22 cellular contexts compared by ENCODE assay signal in genomic region chr2:30645081-30645744, GRCh38.
DNase-seq lines count a peak whose midpoint lies in the region; ATAC-seq and TF ChIP-seq lines count a peak whose summit lies in the region.
"Had no signal": no experiment of that assay in that cellular context is flagged by ENCODE, and none has a peak within 500 bp of the region (broad histone marks: within the 10 kb centered on the region; RNA-seq: fewer than 3 reads in every experiment).

No MANE protein-coding gene starts in this region.

- no peak for TF ChIP-seq CTCF in heart right ventricle (IDR thresholded peaks at IDR 0.05)
- TF ChIP-seq CTCF in omental fat pad (IDR thresholded peaks at IDR 0.05) = no peak

- H3K9me3 Mint-ChIP-seq in activated T-cell treated with anti-CD3 and anti-CD28 coated beads, Interleukin-2, amount 50 U/mL, for 24 hours = no peaks in the 10 kb centered on the region
- H3K9me3 Mint-ChIP-seq: CD8-positive, alpha-beta memory T cell had no signal

- intact Hi-C loops in Right ventricle myocardium superior (cut with DNase I) = no loop called here
- intact Hi-C loops in heart right ventricle (cut with DNase I) = no loop called here

- ATAC-seq in Right ventricle myocardium superior (ENCODE audit: poor library complexity) = peak; percentile 34
- no peak for ATAC-seq in heart right ventricle
- ATAC-seq in GM21825 (IDR thresholded peaks at IDR 0.05; ENCODE audit: unreplicated experiment) = no peak
- ATAC-seq in omental fat pad (ENCODE audit: low FRiP score) = no peak
- ATAC-seq: SK-N-SH treated with all-trans-retinoic acid at 6 μM for 48 hours had no signal

- no peaks in the 10 kb centered on the region for H3K9me3 ChIP-seq in heart right ventricle
- H3K9me3 ChIP-seq: BLaER1 had no signal

- no peak overlapping the region for H3K4me3 Mint-ChIP-seq in activated T-cell treated with anti-CD3 and anti-CD28 coated beads, Interleukin-2, amount 50 U/mL, for 24 hours
- H3K4me3 Mint-ChIP-seq: CD8-positive, alpha-beta memory T cell had no signal

- WGBS in heart right ventricle, 2 donors = 94 to 100% methylated on average over 3 of the region's 3 CpGs

- H3K36me3 ChIP-seq in heart right ventricle = peaks cover 0 to 27% (median 8%) of the 10 kb centered on the region in 9 donors

- no peak overlapping the region for H3K4me3 ChIP-seq in heart right ventricle
- H3K4me3 ChIP-seq: BLaER1 had no signal

- H3K27me3 Mint-ChIP-seq in activated T-cell treated with anti-CD3 and anti-CD28 coated beads, Interleukin-2, amount 50 U/mL, for 24 hours = no peaks in the 10 kb centered on the region
- H3K27me3 Mint-ChIP-seq: CD8-positive, alpha-beta memory T cell had no signal

- H3K27me3 ChIP-seq in heart right ventricle = no peaks in the 10 kb centered on the region
- H3K27me3 ChIP-seq: BLaER1 had no signal

- no peak for DNase-seq in Right ventricle myocardium superior
- no peak for DNase-seq in heart right ventricle
- DNase-seq in NCI-H2029 treated with DMSO at 0.1 percent for 48 hours (lab: John Stamatoyannopoulos, UW) = peak; percentile 62
- peak; percentile 81 for DNase-seq in fibroblast of gingiva (ENCODE audit: low read depth)
- DNase-seq in activated T-cell treated with anti-CD3 and anti-CD28 coated beads, Interleukin-2, amount 50 U/mL, for 24 hours = no peak
- DNase-seq in SW480 (ENCODE audit: low spot score) = no peak
- no peak for DNase-seq in omental fat pad (ENCODE audit: low spot score)
- DNase-seq: CD8-positive, alpha-beta memory T cell; GDM1; H7; Karpas-422; MM.1S; NCI-H1092; NCI-H1436 treated with DMSO at 0.1 percent for 48 hours; NCI-H2081 treated with DMSO at 0.1 percent for 48 hours; NCI-H446 treated with DMSO at 0.1 percent for 48 hours; NCI-H748 treated with DMSO at 0.1 percent for 48 hours; OCI-M1; SIG-M5 had no signal

- H3K4me1 ChIP-seq in heart right ventricle = peaks cover 0 to 6% (median 0%) of the 10 kb centered on the region in 9 donors
- H3K4me1 ChIP-seq: BLaER1 had no signal

- H3K4me1 Mint-ChIP-seq in activated T-cell treated with anti-CD3 and anti-CD28 coated beads, Interleukin-2, amount 50 U/mL, for 24 hours (ENCODE audit: low read depth) = no peaks in the 10 kb centered on the region
- H3K4me1 Mint-ChIP-seq: CD8-positive, alpha-beta memory T cell had no signal

- no peak overlapping the region for H3K27ac Mint-ChIP-seq in activated T-cell treated with anti-CD3 and anti-CD28 coated beads, Interleukin-2, amount 50 U/mL, for 24 hours

- H3K27ac ChIP-seq in heart right ventricle = no peak overlapping the region
- H3K27ac ChIP-seq: BLaER1 had no signal

- H3K36me3 Mint-ChIP-seq in activated T-cell treated with anti-CD3 and anti-CD28 coated beads, Interleukin-2, amount 50 U/mL, for 24 hours (ENCODE audit: low read depth) = peaks cover 27% of the 10 kb centered on the region

Comparison
In these comparisons a context has a peak if more than half of its experiments do, and no peak if none do; other contexts are left out.
1. DNase-seq: peak in NCI-H2029 treated with DMSO at 0.1 percent for 48 hours (single experiment) and fibroblast of gingiva (single experiment); none in Right ventricle myocardium superior (single experiment), heart right ventricle (0 of 2), activated T-cell treated with anti-CD3 and anti-CD28 coated beads, Interleukin-2, amount 50 U/mL, for 24 hours (single experiment), SW480 (single experiment) and omental fat pad (single experiment).